In genomic region chr7:155755026-155755425, GRCh38 we compare ENCODE assay signal across 17 cellular contexts. TPM values are rescaled to one million over a fixed set of nuclear protein-coding genes. Genes with fewer than 3 reads are reported as not detected.
"Had no signal": no experiment of that assay in that cellular context is flagged by ENCODE, and none has a peak within 500 bp of the region (broad histone marks: within the 10 kb centered on the region; RNA-seq: fewer than 3 reads in every experiment).

No MANE protein-coding gene starts in this region.

- H3K27ac ChIP-seq: breast epithelium, esophagus squamous epithelium, sigmoid colon, upper lobe of right lung, WERI-Rb-1 had no signal

- H3K4me3 ChIP-seq: breast epithelium, dorsolateral prefrontal cortex, esophagus squamous epithelium, sigmoid colon, upper lobe of right lung had no signal

- H3K4me1 ChIP-seq: breast epithelium had no signal

- H3K27ac Mint-ChIP-seq: activated CD8-positive, alpha-beta T cell treated with anti-CD3 and anti-CD28 coated beads, Interleukin-2, amount 10 ng/mL, durations not matched to agents 7 days and 5 days; activated T-helper 2 cell treated with anti-CD3 and anti-CD28 coated beads, Interferon-gamma antibody, Interleukin-2, Interleukin-4, amounts not matched to agents 10 μg/mL and 5 μg/mL and 100 μg/mL, durations not matched to agents 14 hours and 24 hours and 36 hours; nephron had no signal

- H3K27me3 ChIP-seq: breast epithelium, dorsolateral prefrontal cortex, esophagus squamous epithelium, sigmoid colon, upper lobe of right lung had no signal

- ATAC-seq: activated CD8-positive, alpha-beta T cell treated with anti-CD3 and anti-CD28 coated beads, Interleukin-2, amount 10 ng/mL, durations not matched to agents 7 days and 5 days had no signal

- H3K9me3 Mint-ChIP-seq: activated T-helper 2 cell treated with anti-CD3 and anti-CD28 coated beads, Interferon-gamma antibody, Interleukin-2, Interleukin-4, amounts not matched to agents 10 μg/mL and 5 μg/mL and 100 μg/mL, durations not matched to agents 14 hours and 24 hours and 36 hours; nephron had no signal

- H3K4me3 Mint-ChIP-seq: activated CD8-positive, alpha-beta T cell treated with anti-CD3 and anti-CD28 coated beads, Interleukin-2, amount 10 ng/mL, durations not matched to agents 7 days and 5 days; nephron had no signal

- DNase-seq: activated CD4-positive, alpha-beta T cell treated with anti-CD3 and anti-CD28 coated beads for 48 hours; activated CD8-positive, alpha-beta T cell treated with anti-CD3 and anti-CD28 coated beads, Interleukin-2, amount 10 ng/mL, durations not matched to agents 7 days and 5 days; anterior cingulate cortex; dorsolateral prefrontal cortex; esophagus squamous epithelium; foreskin fibroblast; left cardiac atrium; occipital lobe; sigmoid colon; stimulated activated CD4-positive, alpha-beta T cell treated with anti-CD3 and anti-CD28 coated beads, Interleukin-2, amount 100 ng/mL, for 24 hours; stimulated activated naive CD4-positive, alpha-beta T cell treated with Interleukin-2 at 50 U/mL for 16 hours; upper lobe of right lung; WERI-Rb-1 had no signal

- H3K36me3 ChIP-seq: breast epithelium, sigmoid colon had no signal

- H3K9me3 ChIP-seq: breast epithelium, esophagus squamous epithelium, sigmoid colon, upper lobe of right lung had no signal

RNA-seq across cellular contexts. Expression of gene SHH, which starts 57.2 kb away (rescaled TPM):
- total RNA-seq: activated naive CD4-positive, alpha-beta T cell treated with anti-CD3 and anti-CD28 coated beads, Interleukin-2, amount 50 U/mL, for 72 hours; breast epithelium; esophagus squamous epithelium; left cardiac atrium; sigmoid colon had no signal
